8 cellular contexts compared by ENCODE assay signal in the genomic region with DNA sequence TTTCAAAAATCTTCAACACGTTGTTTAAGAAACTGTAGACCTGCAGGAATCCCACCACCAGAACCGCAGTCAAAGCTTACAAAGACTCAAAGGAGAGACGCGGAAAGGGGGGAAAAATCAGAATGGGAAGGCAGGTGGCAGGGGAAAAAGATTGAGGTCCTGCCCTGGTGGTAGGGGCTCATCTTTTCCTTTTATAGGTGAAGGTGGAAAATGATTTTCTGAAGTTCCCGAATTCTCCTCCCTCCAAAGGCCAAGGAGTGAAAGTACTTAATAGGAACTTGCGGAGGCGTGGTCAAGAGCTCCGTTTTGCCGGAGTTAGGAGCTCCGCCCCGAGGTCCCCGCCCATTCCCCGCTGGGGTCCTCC. TPM values are rescaled to one million over a fixed set of nuclear protein-coding genes. Genes with fewer than 3 reads are reported as not detected.
DNase-seq lines count a peak whose midpoint lies in the region; ATAC-seq and TF ChIP-seq lines count a peak whose summit lies in the region.

No MANE protein-coding gene starts in this region.

- peak overlapping the region; percentile 64 for H3K4me3 ChIP-seq in lower leg skin (ENCODE audit: low read depth, poor library complexity, severe bottlenecking)

- H3K9me3 Mint-ChIP-seq in CD14-positive monocyte: no peaks in the 10 kb centered on the region

- H3K27ac Mint-ChIP-seq in CD14-positive monocyte: peak overlapping the region; percentile 99 to 100 (median 100)

- no peak for TF ChIP-seq POLR2A in lower leg skin (IDR thresholded peaks at IDR 0.05)

- peak overlapping the region; percentile 97 for H3K4me3 Mint-ChIP-seq in CD14-positive monocyte

- H3K4me1 Mint-ChIP-seq in CD14-positive monocyte: peaks cover 34% of the 10 kb centered on the region

- intact Hi-C loops in CD14-positive monocyte (cut with micrococcal nuclease) (loop anchor here in 1 of 2 donors (5.0 kb wide), 2 partner anchors 46 to 616 kb away; partner anchors contain the start of genes PDCD4 and SMNDC1), lower leg skin (cut with DNase I; ENCODE audit: low total_unique reads) (no loop called here)

- TF ChIP-seq CTCF in CD14-positive monocyte (IDR thresholded peaks at IDR 0.05): no peak
- no peak for TF ChIP-seq CTCF in lower leg skin (IDR thresholded peaks at IDR 0.05)

- WGBS in lower leg skin, 2 donors: 1 to 2% methylated on average over 12 to 13 of the region's 13 CpGs

- peaks cover 13 to 16% of the 10 kb centered on the region in 2 donors for H3K36me3 Mint-ChIP-seq in CD14-positive monocyte

- DNase-seq in CD14-positive monocyte (ENCODE audit: low spot score) (peak; percentile 91), HuH-7 (ENCODE audit: low spot score) (peak; percentile 79), T-helper 2 cell (peak in 3 of 5 experiments; percentile 69 to 83 (median 78)), dermis blood vessel endothelial cell (peak; percentile 96), lower leg skin (ENCODE audit: low spot score in 2 of 2) (peak; percentile 97 to 98), DMS79 (lab: John Stamatoyannopoulos, UW) (no peak)
- peak; percentile 57 to 75 for DNase-seq in stimulated activated CD8-positive, alpha-beta memory T cell treated with anti-CD3 and anti-CD28 coated beads, Interleukin-4, amount 100 ng/mL, for 1 hour (ENCODE audit: low read depth in 2 of 2, low spot score in 1 of 2)

- no peaks in the 10 kb centered on the region for H3K27me3 Mint-ChIP-seq in CD14-positive monocyte (ENCODE audit: low read depth in 3 of 3)

- no peak for ATAC-seq in HG03175 (IDR thresholded peaks at IDR 0.05; ENCODE audit: unreplicated experiment)

RNA-seq across cellular contexts. Expression of gene BBIP1, which starts 0.7 kb away (rescaled TPM):
- polyA plus RNA-seq in CD14-positive monocyte: 10 to 100 TPM; 26.6 to 41.1 TPM
- total RNA-seq in dermis blood vessel endothelial cell (16.7 and 29.7 TPM in 2 replicates), lower leg skin (10 to 100 TPM in 1 of 4 donors, 1 to 10 TPM in 3; 6.0 to 10.3 (median 8.9) TPM)

RNA-seq across cellular contexts. Expression of gene SHOC2, which starts 1.2 kb away (rescaled TPM):
- polyA plus RNA-seq in CD14-positive monocyte: 10 to 100 TPM; 68.9 to 69.9 TPM
- total RNA-seq in dermis blood vessel endothelial cell (62.3 and 70.6 TPM in 2 replicates), lower leg skin (10 to 100 TPM; 28.4 to 41.9 (median 36.2) TPM)

RNA-seq across cellular contexts. Expression of gene PDCD4, which starts 46.5 kb away (rescaled TPM):
- 10 to 100 TPM; 48.6 to 53.4 TPM for polyA plus RNA-seq in CD14-positive monocyte
- total RNA-seq in dermis blood vessel endothelial cell: 171 and 200 TPM in 2 replicates
- total RNA-seq in lower leg skin: 100 to 1,000 TPM; 230 to 445 (median 330) TPM
